Comparison of ENCODE assay signal across 8 cellular contexts in the genomic region with DNA sequence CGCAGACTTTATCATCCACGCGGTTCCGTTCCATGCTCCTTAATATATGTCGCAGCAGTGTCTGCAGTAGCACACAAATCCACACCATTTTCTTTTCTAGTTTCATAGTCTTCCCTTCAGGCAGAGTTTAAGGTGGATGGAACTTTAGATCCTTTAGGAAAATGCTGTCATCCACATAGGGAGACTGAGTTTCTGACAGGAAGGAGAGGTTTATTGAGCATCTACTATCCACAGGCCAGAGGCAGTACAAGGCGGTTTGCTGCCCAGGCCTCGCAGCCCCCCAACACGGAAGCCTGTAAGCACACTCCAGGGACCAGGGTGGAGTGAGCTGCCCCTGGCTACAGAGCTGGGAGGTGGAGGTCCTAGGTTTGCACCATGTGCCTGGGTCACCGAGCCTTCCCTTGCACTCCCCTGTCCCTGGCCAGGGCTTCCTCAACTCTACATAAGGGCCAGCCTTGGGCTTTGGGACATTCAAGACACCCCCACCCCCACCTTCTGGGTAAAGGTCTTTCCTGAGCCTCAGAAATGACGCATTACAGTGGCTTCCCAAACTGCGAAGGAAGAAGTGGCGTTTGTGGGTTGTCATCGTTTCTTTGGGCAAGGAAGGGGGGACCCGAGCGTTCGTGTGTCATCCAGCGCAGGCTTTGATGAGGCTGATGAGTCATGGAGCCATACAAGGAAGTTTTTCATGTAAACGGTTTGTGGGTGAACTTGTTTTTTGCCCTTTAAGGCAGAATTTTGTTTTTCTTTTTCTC.
DNase-seq lines count a peak whose midpoint lies in the region; ATAC-seq and TF ChIP-seq lines count a peak whose summit lies in the region.

No MANE protein-coding gene starts in this region.

- peaks cover 49% of the 10 kb centered on the region for H3K4me1 ChIP-seq in HUES48 (ENCODE audit: control insufficient read depth, insufficient read depth, low read length)
- no peaks in the 10 kb centered on the region for H3K4me1 ChIP-seq in colonic mucosa

- no peaks in the 10 kb centered on the region for H3K9me3 ChIP-seq in HUES48 (ENCODE audit: control insufficient read depth, insufficient read depth, low read length)
- H3K9me3 ChIP-seq in colonic mucosa: no peaks in the 10 kb centered on the region

- H3K27ac ChIP-seq in HUES48 (ENCODE audit: low read depth, low read length) (peak overlapping the region; percentile 67), colonic mucosa (peak overlapping the region; percentile 53)

- H3K4me3 ChIP-seq in HUES48 (ENCODE audit: low read depth, low read length): no peak overlapping the region
- H3K4me3 ChIP-seq in colonic mucosa: no peak overlapping the region

- intact Hi-C loops in colonic mucosa (cut with DNase I): no loop called here
- intact Hi-C loops in sciatic nerve (cut with DNase I): no loop called here

- H3K27me3 ChIP-seq in HUES48 (ENCODE audit: control insufficient read depth, insufficient read depth, low read length) (no peaks in the 10 kb centered on the region), colonic mucosa (no peaks in the 10 kb centered on the region)

- ATAC-seq in sciatic nerve (peak; percentile 40), GM18517 (IDR thresholded peaks at IDR 0.05; ENCODE audit: unreplicated experiment) (no peak), HG03354 (IDR thresholded peaks at IDR 0.05; ENCODE audit: poor library complexity, severe bottlenecking, unreplicated experiment) (no peak)

- DNase-seq in activated CD4-positive, alpha-beta T cell treated with anti-CD3 and anti-CD28 coated beads for 24 hours (ENCODE audit: low read depth in 2 of 2): peak; percentile 52 to 68
- DNase-seq in colonic mucosa (peak; percentile 37), sciatic nerve (ENCODE audit: low spot score) (no peak), DMS153 (lab: John Stamatoyannopoulos, UW) (no peak), NCI-H2029 treated with DMSO at 0.1 percent for 48 hours (lab: John Stamatoyannopoulos, UW) (no peak)

- no peak for TF ChIP-seq CTCF in colonic mucosa (IDR thresholded peaks at IDR 0.05)

- no peaks in the 10 kb centered on the region for H3K36me3 ChIP-seq in HUES48 (ENCODE audit: control insufficient read depth, insufficient read depth, low read length)
- H3K36me3 ChIP-seq in colonic mucosa: no peaks in the 10 kb centered on the region

- H3K9ac ChIP-seq in HUES48 (ENCODE audit: low read depth, low read length) (0 out of 2 replicates have a peak overlapping the region, but pooled peaks have one; percentile 31), colonic mucosa (ENCODE audit: low read depth in 2 of 2, low read length in 2 of 2) (no peak overlapping the region)

Comparison
In these comparisons a context has a peak if more than half of its experiments do, and no peak if none do; other contexts are left out.
1. DNase-seq: peak in activated CD4-positive, alpha-beta T cell treated with anti-CD3 and anti-CD28 coated beads for 24 hours (2 of 2) and colonic mucosa (single experiment); none in sciatic nerve (single experiment), DMS153 (single experiment) and NCI-H2029 treated with DMSO at 0.1 percent for 48 hours (single experiment).